Comparison of ENCODE assay signal across 1 cellular context in the genomic region with DNA sequence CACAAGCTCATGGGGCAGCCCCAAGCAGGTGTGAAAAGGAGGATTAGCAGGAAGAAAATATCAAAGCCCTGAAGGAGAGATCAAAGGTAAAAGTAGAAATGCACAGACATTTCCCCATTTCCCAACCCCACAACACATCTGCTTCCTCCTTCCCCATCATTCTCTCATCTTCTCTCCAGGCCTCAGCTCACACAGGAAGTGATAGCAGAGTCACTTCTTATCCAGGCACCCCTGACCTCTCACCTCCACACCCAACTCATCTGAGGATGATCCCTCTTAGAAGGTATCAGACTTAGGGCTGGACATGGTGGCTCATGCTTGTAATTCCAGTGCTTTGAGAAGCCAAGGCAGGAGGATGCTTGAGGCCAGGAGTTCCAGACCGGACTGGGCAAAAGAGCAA.
TF ChIP-seq lines count a peak whose summit lies in the region.

No MANE protein-coding gene starts in this region.

TF ChIP-seq in H1, 55 proteins besides CTCF, POLR2A, EP300 and RAD21:
- TF ChIP-seq RXRA (IDR thresholded peaks at IDR 0.05; ENCODE audit: insufficient read depth, low read depth, low read length) (no peak), KDM4A (IDR thresholded peaks at IDR 0.05; ENCODE audit: low read depth, low read length, severe bottlenecking) (no peak), MAFK (IDR thresholded peaks at IDR 0.05; ENCODE audit: low read depth, low read length) (no peak), SUZ12 (IDR thresholded peaks at IDR 0.05; ENCODE audit: low read length) (no peak), SAP30 (IDR thresholded peaks at IDR 0.05; ENCODE audit: insufficient read depth, insufficient replicate concordance, low read length) (no peak), NRF1 (IDR thresholded peaks at IDR 0.05; ENCODE audit: low read depth, low read length) (no peak), BCL11A (IDR thresholded peaks at IDR 0.05; ENCODE audit: low read depth in 2 of 2, low read length in 2 of 2) (no peak), BRCA1 (IDR thresholded peaks at IDR 0.05; ENCODE audit: low read depth, low read length) (no peak), CHD2 (IDR thresholded peaks at IDR 0.05; ENCODE audit: low read length) (no peak), SIRT6 (IDR thresholded peaks at IDR 0.05; ENCODE audit: low read length) (no peak), PHF8 (conservative IDR thresholded peaks at IDR 0.05; ENCODE audit: low read depth, low read length) (no peak), ZNF274 (IDR thresholded peaks at IDR 0.05; ENCODE audit: borderline replicate concordance, extremely low read depth, low read length) (no peak), CREB1 (IDR thresholded peaks at IDR 0.05) (no peak), CEBPB (IDR thresholded peaks at IDR 0.05; ENCODE audit: low read depth, low read length) (no peak), RNF2 (IDR thresholded peaks at IDR 0.05; ENCODE audit: borderline replicate concordance, low read depth, low read length, missing control alignments, poor library complexity, severe bottlenecking) (no peak), EZH2 (IDR thresholded peaks at IDR 0.05; ENCODE audit: low read depth, low read length, severe bottlenecking) (no peak), POLR2AphosphoS5 (IDR thresholded peaks at IDR 0.05; ENCODE audit: low read depth, low read length) (no peak)
- TF ChIP-seq, protein P1, sequence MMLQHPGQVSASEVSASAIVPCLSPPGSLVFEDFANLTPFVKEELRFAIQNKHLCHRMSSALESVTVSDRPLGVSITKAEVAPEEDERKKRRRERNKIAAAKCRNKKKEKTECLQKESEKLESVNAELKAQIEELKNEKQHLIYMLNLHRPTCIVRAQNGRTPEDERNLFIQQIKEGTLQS (IDR thresholded peaks at IDR 0.05; ENCODE audit: insufficient read depth, low read depth, low read length) = no peak
- TF ChIP-seq, protein P2, sequence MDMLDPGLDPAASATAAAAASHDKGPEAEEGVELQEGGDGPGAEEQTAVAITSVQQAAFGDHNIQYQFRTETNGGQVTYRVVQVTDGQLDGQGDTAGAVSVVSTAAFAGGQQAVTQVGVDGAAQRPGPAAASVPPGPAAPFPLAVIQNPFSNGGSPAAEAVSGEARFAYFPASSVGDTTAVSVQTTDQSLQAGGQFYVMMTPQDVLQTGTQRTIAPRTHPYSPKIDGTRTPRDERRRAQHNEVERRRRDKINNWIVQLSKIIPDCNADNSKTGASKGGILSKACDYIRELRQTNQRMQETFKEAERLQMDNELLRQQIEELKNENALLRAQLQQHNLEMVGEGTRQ (IDR thresholded peaks at IDR 0.05; ENCODE audit: low read length) = no peak
- TF ChIP-seq, protein P3, sequence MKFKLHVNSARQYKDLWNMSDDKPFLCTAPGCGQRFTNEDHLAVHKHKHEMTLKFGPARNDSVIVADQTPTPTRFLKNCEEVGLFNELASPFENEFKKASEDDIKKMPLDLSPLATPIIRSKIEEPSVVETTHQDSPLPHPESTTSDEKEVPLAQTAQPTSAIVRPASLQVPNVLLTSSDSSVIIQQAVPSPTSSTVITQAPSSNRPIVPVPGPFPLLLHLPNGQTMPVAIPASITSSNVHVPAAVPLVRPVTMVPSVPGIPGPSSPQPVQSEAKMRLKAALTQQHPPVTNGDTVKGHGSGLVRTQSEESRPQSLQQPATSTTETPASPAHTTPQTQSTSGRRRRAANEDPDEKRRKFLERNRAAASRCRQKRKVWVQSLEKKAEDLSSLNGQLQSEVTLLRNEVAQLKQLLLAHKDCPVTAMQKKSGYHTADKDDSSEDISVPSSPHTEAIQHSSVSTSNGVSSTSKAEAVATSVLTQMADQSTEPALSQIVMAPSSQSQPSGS (IDR thresholded peaks at IDR 0.05; ENCODE audit: low read length) = no peak
